Comparison of ENCODE assay signal across 8 cellular contexts in genomic region chr7:117750612-117751563, GRCh38.
DNase-seq lines count a peak whose midpoint lies in the region; ATAC-seq and TF ChIP-seq lines count a peak whose summit lies in the region.

No MANE protein-coding gene starts in this region.

- no peak overlapping the region for H3K27ac Mint-ChIP-seq in effector memory CD8-positive, alpha-beta T cell

- intact Hi-C loops in adrenal gland (cut with DNase I) = loop anchor here in 1 of 2 donors (10.0 kb wide), 1 partner anchor 344 kb away; no protein-coding TSS in a partner anchor

- H3K27me3 ChIP-seq in adrenal gland = no peaks in the 10 kb centered on the region

- no peak overlapping the region for H3K4me3 Mint-ChIP-seq in effector memory CD8-positive, alpha-beta T cell

- no peaks in the 10 kb centered on the region for H3K9me3 Mint-ChIP-seq in effector memory CD8-positive, alpha-beta T cell

- H3K27me3 Mint-ChIP-seq in effector memory CD8-positive, alpha-beta T cell = no peaks in the 10 kb centered on the region

- H3K9me3 ChIP-seq in adrenal gland (replicated peaks in 1 of 3) = no peaks in the 10 kb centered on the region

- DNase-seq in ELR (ENCODE audit: low read depth) (peak; percentile 52), LoVo (ENCODE audit: low spot score) (peak; percentile 49), adrenal gland (no peak), kidney tubule cell (ENCODE audit: low spot score) (peak; percentile 37), NCI-H226 (no peak), iPS-NIHi7 (ENCODE audit: extremely low spot score) (no peak)
- DNase-seq in effector memory CD8-positive, alpha-beta T cell = no peak

- no peak for ATAC-seq in HG03039 (IDR thresholded peaks at IDR 0.05; ENCODE audit: unreplicated experiment)
- no peak for ATAC-seq in effector memory CD8-positive, alpha-beta T cell (replicated peaks)

- no peak overlapping the region for H3K4me3 ChIP-seq in adrenal gland

- 39 to 49% (median 45%) methylated on average over 8 of the region's 8 CpGs for WGBS in adrenal gland, 4 donors

- TF ChIP-seq POLR2A in adrenal gland (IDR thresholded peaks at IDR 0.05) = no peak

- no peaks in the 10 kb centered on the region for H3K4me1 Mint-ChIP-seq in effector memory CD8-positive, alpha-beta T cell (ENCODE audit: low read depth in 2 of 2)

- no peaks in the 10 kb centered on the region for H3K4me1 ChIP-seq in adrenal gland (replicated peaks in 1 of 2)

- no peak overlapping the region for H3K27ac ChIP-seq in adrenal gland

- H3K36me3 ChIP-seq in adrenal gland (replicated peaks in 1 of 2) = no peaks in the 10 kb centered on the region

- peak; percentile 27 to 57 (median 45) for TF ChIP-seq CTCF in adrenal gland (IDR thresholded peaks at IDR 0.05)

- H3K36me3 Mint-ChIP-seq in effector memory CD8-positive, alpha-beta T cell (ENCODE audit: insufficient read depth) = no peaks in the 10 kb centered on the region

Comparison
In these comparisons a context has a peak if more than half of its experiments do, and no peak if none do; other contexts are left out.
1. DNase-seq: peak in ELR (single experiment), LoVo (single experiment) and kidney tubule cell (single experiment); none in adrenal gland (0 of 7), NCI-H226 (single experiment), iPS-NIHi7 (single experiment) and effector memory CD8-positive, alpha-beta T cell (0 of 3).